Comparison of ENCODE assay signal across 1 cellular context in the genomic region with DNA sequence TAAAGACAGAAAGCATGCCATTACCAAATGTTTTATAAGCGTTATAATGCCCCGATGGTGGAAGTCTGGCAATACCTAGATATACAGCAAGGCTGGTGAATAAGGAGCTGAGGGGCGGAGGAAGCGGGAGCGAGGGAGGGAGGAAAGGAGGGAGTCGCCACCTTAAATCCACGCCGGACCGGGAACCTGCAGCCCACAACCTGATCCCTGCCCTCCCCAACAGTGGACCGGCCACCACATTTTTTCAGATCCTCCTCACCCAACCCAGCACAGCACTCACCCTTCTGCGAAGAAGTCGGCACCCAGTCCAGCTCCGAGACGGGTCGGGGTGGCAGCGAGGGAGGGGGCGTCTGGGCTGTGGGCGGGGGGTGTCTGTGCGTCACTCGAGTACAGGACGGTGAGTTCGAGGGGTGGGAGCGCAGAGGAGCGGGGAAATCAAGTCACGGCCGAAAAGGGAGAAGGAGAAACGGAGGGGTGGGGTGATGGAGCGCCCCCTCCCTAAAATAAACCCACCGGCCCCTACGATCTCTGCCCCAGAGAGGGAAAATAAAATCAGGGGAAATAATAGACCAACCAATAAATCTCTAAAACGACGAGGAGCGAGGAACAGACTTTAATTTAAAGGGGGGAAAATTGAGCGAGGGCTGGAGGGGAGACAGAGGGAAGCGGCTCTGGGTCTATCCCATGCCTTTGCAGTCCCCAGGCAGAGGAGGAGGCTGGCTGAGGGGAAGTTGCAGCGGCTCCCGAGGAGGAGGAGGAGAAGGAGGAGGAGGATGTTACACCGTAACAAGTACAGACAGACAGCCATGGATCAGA.
TF ChIP-seq lines count a peak whose summit lies in the region.

No MANE protein-coding gene starts in this region.

TF ChIP-seq in HEK293, 187 proteins besides CTCF, POLR2A, EP300 and RAD21 (continued from another document and continues in another):
- TF ChIP-seq ZNF148 (tag by site-specific recombination; IDR thresholded peaks at IDR 0.05; ENCODE audit: borderline replicate concordance) = no peak
- no peak for TF ChIP-seq BCL11A (tag by site-specific recombination; IDR thresholded peaks at IDR 0.05; ENCODE audit: low read depth)
- no peak for TF ChIP-seq ZNF747 (tag by site-specific recombination; IDR thresholded peaks at IDR 0.05)
- no peak for TF ChIP-seq ZNF530 (tag by site-specific recombination; IDR thresholded peaks at IDR 0.05; ENCODE audit: low read depth)
- TF ChIP-seq, protein P1, sequence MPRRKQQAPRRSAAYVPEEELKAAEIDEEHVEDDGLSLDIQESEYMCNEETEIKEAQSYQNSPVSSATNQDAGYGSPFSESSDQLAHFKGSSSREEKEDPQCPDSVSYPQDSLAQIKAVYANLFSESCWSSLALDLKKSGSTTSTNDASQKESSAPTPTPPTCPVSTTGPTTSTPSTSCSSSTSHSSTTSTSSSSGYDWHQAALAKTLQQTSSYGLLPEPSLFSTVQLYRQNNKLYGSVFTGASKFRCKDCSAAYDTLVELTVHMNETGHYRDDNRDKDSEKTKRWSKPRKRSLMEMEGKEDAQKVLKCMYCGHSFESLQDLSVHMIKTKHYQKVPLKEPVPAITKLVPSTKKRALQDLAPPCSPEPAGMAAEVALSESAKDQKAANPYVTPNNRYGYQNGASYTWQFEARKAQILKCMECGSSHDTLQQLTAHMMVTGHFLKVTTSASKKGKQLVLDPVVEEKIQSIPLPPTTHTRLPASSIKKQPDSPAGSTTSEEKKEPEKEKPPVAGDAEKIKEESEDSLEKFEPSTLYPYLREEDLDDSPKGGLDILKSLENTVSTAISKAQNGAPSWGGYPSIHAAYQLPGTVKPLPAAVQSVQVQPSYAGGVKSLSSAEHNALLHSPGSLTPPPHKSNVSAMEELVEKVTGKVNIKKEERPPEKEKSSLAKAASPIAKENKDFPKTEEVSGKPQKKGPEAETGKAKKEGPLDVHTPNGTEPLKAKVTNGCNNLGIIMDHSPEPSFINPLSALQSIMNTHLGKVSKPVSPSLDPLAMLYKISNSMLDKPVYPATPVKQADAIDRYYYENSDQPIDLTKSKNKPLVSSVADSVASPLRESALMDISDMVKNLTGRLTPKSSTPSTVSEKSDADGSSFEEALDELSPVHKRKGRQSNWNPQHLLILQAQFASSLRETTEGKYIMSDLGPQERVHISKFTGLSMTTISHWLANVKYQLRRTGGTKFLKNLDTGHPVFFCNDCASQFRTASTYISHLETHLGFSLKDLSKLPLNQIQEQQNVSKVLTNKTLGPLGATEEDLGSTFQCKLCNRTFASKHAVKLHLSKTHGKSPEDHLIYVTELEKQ (tag by site-specific recombination; IDR thresholded peaks at IDR 0.05; ENCODE audit: borderline replicate concordance) = no peak
- no peak for TF ChIP-seq ZNF239 (tag by site-specific recombination; IDR thresholded peaks at IDR 0.05)
- no peak for TF ChIP-seq REST (tag by site-specific recombination; IDR thresholded peaks at IDR 0.05)
- TF ChIP-seq ZNF366 (tag by site-specific recombination; conservative IDR thresholded peaks at IDR 0.05) = 0 out of 2 replicates have a peak, but pooled peaks have one; percentile 22
- TF ChIP-seq WT1 (tag by site-specific recombination; IDR thresholded peaks at IDR 0.05) = 0 out of 2 replicates have a peak, but pooled peaks have one; percentile 7
- TF ChIP-seq PBX3 (CRISPR knock-in tag; IDR thresholded peaks at IDR 0.05) = no peak
- no peak for TF ChIP-seq ZNF19 (tag by site-specific recombination; IDR thresholded peaks at IDR 0.05; ENCODE audit: low read depth)
- TF ChIP-seq, protein P2, sequence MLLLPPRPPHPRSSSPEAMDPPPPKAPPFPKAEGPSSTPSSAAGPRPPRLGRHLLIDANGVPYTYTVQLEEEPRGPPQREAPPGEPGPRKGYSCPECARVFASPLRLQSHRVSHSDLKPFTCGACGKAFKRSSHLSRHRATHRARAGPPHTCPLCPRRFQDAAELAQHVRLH (tag by site-specific recombination; IDR thresholded peaks at IDR 0.05) = no peak
- no peak for TF ChIP-seq ZNF426 (tag by site-specific recombination; IDR thresholded peaks at IDR 0.05)
- TF ChIP-seq ZNF2 (tag by site-specific recombination; IDR thresholded peaks at IDR 0.05) = 0 out of 2 replicates have a peak, but pooled peaks have one; percentile 44
- 0 out of 2 replicates have a peak, but pooled peaks have one; percentile 35 for TF ChIP-seq ZNF10 (tag by site-specific recombination; IDR thresholded peaks at IDR 0.05)
- TF ChIP-seq, protein P3, sequence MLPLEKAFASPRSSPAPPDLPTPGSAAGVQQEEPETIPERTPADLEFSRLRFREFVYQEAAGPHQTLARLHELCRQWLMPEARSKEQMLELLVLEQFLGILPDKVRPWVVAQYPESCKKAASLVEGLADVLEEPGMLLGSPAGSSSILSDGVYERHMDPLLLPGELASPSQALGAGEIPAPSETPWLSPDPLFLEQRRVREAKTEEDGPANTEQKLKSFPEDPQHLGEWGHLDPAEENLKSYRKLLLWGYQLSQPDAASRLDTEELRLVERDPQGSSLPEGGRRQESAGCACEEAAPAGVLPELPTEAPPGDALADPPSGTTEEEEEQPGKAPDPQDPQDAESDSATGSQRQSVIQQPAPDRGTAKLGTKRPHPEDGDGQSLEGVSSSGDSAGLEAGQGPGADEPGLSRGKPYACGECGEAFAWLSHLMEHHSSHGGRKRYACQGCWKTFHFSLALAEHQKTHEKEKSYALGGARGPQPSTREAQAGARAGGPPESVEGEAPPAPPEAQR (tag by site-specific recombination; IDR thresholded peaks at IDR 0.05) = no peak
- TF ChIP-seq, protein P4, sequence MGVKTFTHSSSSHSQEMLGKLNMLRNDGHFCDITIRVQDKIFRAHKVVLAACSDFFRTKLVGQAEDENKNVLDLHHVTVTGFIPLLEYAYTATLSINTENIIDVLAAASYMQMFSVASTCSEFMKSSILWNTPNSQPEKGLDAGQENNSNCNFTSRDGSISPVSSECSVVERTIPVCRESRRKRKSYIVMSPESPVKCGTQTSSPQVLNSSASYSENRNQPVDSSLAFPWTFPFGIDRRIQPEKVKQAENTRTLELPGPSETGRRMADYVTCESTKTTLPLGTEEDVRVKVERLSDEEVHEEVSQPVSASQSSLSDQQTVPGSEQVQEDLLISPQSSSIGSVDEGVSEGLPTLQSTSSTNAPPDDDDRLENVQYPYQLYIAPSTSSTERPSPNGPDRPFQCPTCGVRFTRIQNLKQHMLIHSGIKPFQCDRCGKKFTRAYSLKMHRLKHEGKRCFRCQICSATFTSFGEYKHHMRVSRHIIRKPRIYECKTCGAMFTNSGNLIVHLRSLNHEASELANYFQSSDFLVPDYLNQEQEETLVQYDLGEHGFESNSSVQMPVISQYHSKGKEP (tag by site-specific recombination; IDR thresholded peaks at IDR 0.05) = no peak; the same call in none of the 2 replicates
- TF ChIP-seq ZNF274 (IDR thresholded peaks at IDR 0.05; ENCODE audit: low read length) = no peak
- TF ChIP-seq ZNF274 (tag by site-specific recombination; IDR thresholded peaks at IDR 0.05; ENCODE audit: borderline replicate concordance) = no peak
- peak; percentile 17; the same call in 1 of the 2 replicates for TF ChIP-seq GLIS1 (tag by site-specific recombination; IDR thresholded peaks at IDR 0.05)
- TF ChIP-seq, protein P5, sequence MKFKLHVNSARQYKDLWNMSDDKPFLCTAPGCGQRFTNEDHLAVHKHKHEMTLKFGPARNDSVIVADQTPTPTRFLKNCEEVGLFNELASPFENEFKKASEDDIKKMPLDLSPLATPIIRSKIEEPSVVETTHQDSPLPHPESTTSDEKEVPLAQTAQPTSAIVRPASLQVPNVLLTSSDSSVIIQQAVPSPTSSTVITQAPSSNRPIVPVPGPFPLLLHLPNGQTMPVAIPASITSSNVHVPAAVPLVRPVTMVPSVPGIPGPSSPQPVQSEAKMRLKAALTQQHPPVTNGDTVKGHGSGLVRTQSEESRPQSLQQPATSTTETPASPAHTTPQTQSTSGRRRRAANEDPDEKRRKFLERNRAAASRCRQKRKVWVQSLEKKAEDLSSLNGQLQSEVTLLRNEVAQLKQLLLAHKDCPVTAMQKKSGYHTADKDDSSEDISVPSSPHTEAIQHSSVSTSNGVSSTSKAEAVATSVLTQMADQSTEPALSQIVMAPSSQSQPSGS (tag by site-specific recombination; IDR thresholded peaks at IDR 0.05; ENCODE audit: low read depth) = no peak
- no peak for TF ChIP-seq ZNF830 (tag by site-specific recombination; IDR thresholded peaks at IDR 0.05; ENCODE audit: low read depth)
- no peak for TF ChIP-seq ZNF121 (tag by site-specific recombination; IDR thresholded peaks at IDR 0.05)
- TF ChIP-seq, protein P6, sequence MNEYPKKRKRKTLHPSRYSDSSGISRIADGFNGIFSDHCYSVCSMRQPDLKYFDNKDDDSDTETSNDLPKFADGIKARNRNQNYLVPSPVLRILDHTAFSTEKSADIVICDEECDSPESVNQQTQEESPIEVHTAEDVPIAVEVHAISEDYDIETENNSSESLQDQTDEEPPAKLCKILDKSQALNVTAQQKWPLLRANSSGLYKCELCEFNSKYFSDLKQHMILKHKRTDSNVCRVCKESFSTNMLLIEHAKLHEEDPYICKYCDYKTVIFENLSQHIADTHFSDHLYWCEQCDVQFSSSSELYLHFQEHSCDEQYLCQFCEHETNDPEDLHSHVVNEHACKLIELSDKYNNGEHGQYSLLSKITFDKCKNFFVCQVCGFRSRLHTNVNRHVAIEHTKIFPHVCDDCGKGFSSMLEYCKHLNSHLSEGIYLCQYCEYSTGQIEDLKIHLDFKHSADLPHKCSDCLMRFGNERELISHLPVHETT (tag by site-specific recombination; IDR thresholded peaks at IDR 0.05) = no peak
- TF ChIP-seq ZBTB17 (tag by site-specific recombination; IDR thresholded peaks at IDR 0.05) = peak; percentile 76
- no peak for TF ChIP-seq ZNF169 (tag by site-specific recombination; IDR thresholded peaks at IDR 0.05)
- no peak for TF ChIP-seq ZNF202 (tag by site-specific recombination; IDR thresholded peaks at IDR 0.05; ENCODE audit: borderline replicate concordance)
- TF ChIP-seq, protein P7, sequence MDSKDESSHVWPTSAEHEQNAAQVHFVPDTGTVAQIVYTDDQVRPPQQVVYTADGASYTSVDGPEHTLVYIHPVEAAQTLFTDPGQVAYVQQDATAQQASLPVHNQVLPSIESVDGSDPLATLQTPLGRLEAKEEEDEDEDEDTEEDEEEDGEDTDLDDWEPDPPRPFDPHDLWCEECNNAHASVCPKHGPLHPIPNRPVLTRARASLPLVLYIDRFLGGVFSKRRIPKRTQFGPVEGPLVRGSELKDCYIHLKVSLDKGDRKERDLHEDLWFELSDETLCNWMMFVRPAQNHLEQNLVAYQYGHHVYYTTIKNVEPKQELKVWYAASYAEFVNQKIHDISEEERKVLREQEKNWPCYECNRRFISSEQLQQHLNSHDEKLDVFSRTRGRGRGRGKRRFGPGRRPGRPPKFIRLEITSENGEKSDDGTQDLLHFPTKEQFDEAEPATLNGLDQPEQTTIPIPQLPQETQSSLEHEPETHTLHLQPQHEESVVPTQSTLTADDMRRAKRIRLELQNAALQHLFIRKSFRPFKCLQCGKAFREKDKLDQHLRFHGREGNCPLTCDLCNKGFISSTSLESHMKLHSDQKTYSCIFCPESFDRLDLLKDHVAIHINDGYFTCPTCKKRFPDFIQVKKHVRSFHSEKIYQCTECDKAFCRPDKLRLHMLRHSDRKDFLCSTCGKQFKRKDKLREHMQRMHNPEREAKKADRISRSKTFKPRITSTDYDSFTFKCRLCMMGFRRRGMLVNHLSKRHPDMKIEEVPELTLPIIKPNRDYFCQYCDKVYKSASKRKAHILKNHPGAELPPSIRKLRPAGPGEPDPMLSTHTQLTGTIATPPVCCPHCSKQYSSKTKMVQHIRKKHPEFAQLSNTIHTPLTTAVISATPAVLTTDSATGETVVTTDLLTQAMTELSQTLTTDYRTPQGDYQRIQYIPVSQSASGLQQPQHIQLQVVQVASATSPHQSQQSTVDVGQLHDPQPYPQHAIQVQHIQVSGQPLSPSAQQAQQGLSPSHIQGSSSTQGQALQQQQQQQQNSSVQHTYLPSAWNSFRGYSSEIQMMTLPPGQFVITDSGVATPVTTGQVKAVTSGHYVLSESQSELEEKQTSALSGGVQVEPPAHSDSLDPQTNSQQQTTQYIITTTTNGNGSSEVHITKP (tag by site-specific recombination; IDR thresholded peaks at IDR 0.05) = peak; percentile 80
- no peak for TF ChIP-seq ZNF16 (tag by site-specific recombination; IDR thresholded peaks at IDR 0.05; ENCODE audit: low read depth)
